Comparison of ENCODE assay signal across 2 cellular contexts in genomic region chr1:162406811-162407210, GRCh38.
TF ChIP-seq lines count a peak whose summit lies in the region.

No MANE protein-coding gene starts in this region.

TF ChIP-seq in GM23338, 12 proteins besides CTCF, POLR2A, EP300 and RAD21:
- no peak for TF ChIP-seq POLR2AphosphoS5 (IDR thresholded peaks at IDR 0.05; ENCODE audit: low read depth)
- no peak for TF ChIP-seq NANOG (IDR thresholded peaks at IDR 0.05; ENCODE audit: borderline replicate concordance)

TF ChIP-seq in K562, 482 proteins besides CTCF, POLR2A, EP300 and RAD21:
- TF ChIP-seq ETV5 (CRISPR knock-in tag; IDR thresholded peaks at IDR 0.05; ENCODE audit: low read depth) = 0 out of 2 replicates have a peak, but pooled peaks have one; percentile 33
- no peak for TF ChIP-seq ZBTB5 (IDR thresholded peaks at IDR 0.05)
